Comparison of ENCODE assay signal across 8 cellular contexts in the genomic region with DNA sequence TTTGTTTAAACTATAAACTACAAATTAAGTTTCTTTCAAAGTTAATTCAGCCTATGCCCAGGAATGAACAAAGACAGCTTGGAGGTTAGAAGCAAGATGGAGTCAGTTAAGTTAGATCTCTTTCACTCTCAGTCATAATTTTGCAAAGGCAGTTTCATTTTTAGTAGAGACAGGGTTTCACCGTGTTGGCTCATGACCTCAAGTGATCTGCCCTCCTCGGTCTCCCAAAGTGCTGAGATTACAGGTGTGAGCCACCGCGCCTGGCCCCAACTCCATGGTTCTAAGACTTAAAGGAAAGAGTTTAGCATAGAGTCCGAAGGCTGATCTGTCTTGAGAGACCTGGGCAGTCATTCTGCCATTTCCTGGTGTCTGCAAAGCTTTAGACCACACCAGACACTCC. TPM values are rescaled to one million over a fixed set of nuclear protein-coding genes. Genes with fewer than 3 reads are reported as not detected.
DNase-seq lines count a peak whose midpoint lies in the region; ATAC-seq, FAIRE-seq and TF ChIP-seq lines count a peak whose summit lies in the region.
"Not testable (repeated sequence)": the region's sequence is repeated elsewhere in the genome, so short reads cannot be mapped to it uniquely, and the experiment has no call there.

No MANE protein-coding gene starts in this region.

- BruUV-seq in K562 (replicated peaks; lab: Mats Ljungman, UMichigan): not testable (repeated sequence)

- 0 out of 3 replicates have a peak overlapping the region, but pooled peaks have one; percentile 15 for H3K27ac ChIP-seq in K562 (ENCODE audit: extremely low read depth, low read depth, low read length)

- not testable (repeated sequence) for TF ChIP-seq POLR2A in K562 (conservative IDR thresholded peaks at IDR 0.05)

- H2AFZ ChIP-seq in K562 (ENCODE audit: low read depth, low read length): peak overlapping the region; percentile 55; the same call in 1 of the 2 replicates

- peaks cover 7 to 13% of the 10 kb centered on the region in 2 experiments; a peak in 3 of 5 replicates for H3K4me1 ChIP-seq in K562 (replicated peaks in 1 of 2; ENCODE audit: control insufficient read depth in 2 of 2, insufficient read depth in 2 of 2, low read length in 2 of 2)

- not testable (repeated sequence) for H3K4me3 Mint-ChIP-seq in activated CD8-positive, alpha-beta T cell treated with anti-CD3 and anti-CD28 coated beads, Interleukin-2, amount 10 ng/mL, durations not matched to agents 7 days and 5 days; activated T-helper 2 cell treated with anti-CD3 and anti-CD28 coated beads, Interferon-gamma antibody, Interleukin-2, Interleukin-4, amounts not matched to agents 10 μg/mL and 5 μg/mL and 100 μg/mL, durations not matched to agents 14 hours and 24 hours and 36 hours (ENCODE audit: low read depth)
- H3K4me3 Mint-ChIP-seq in stimulated activated naive CD8-positive, alpha-beta T cell treated with anti-CD3 and anti-CD28 coated beads, Interleukin-15, amount 100 ng/mL, for 72 hours: peak overlapping the region in 1 of 2 donors; percentile 9

- not testable (repeated sequence) for H4K20me1 ChIP-seq in K562 (replicated peaks; ENCODE audit: control insufficient read depth, insufficient read depth, low read length)

- WGBS in K562 (ENCODE audit: insufficient coverage, low coverage, missing lambda C conversion rate): 62% methylated on average over 4 of the region's 5 CpGs

- intact Hi-C loops in activated T-helper 2 cell treated with anti-CD3 and anti-CD28 coated beads, Interferon-gamma antibody, Interleukin-2, Interleukin-4, amounts not matched to agents 10 μg/mL and 5 μg/mL and 100 μg/mL, durations not matched to agents 14 hours and 24 hours and 36 hours (cut with micrococcal nuclease): loop anchor here (5.0 kb wide), 4 partner anchors 33 to 472 kb away; a partner anchor contains a TSS
- intact Hi-C loops in K562 (cut with micrococcal nuclease): not testable (repeated sequence)

- POLR2A ChIA-PET in activated CD8-positive, alpha-beta T cell treated with anti-CD3 and anti-CD28 coated beads, Interleukin-2, amount 10 ng/mL, durations not matched to agents 7 days and 5 days (lab: Charles Lee): interaction anchor here (1.1 kb wide), 1 partner anchor 14 kb away, joined by 4 read pairs; no protein-coding TSS in a partner anchor
- POLR2A ChIA-PET in K562 (lab: Yijun Ruan, JAX): interaction anchor here (0.6 to 2.2 kb wide), 2 partner anchors 106 to 1381 kb away, joined by 3 to 4 read pairs; a partner anchor contains a TSS

- peaks cover 35% of the 10 kb centered on the region for H3K4me1 Mint-ChIP-seq in activated CD8-positive, alpha-beta T cell treated with anti-CD3 and anti-CD28 coated beads, Interleukin-2, amount 10 ng/mL, durations not matched to agents 7 days and 5 days (ENCODE audit: low read depth)
- peaks cover 53% of the 10 kb centered on the region for H3K4me1 Mint-ChIP-seq in activated T-helper 2 cell treated with anti-CD3 and anti-CD28 coated beads, Interferon-gamma antibody, Interleukin-2, Interleukin-4, amounts not matched to agents 10 μg/mL and 5 μg/mL and 100 μg/mL, durations not matched to agents 14 hours and 24 hours and 36 hours (ENCODE audit: low read depth)
- H3K4me1 Mint-ChIP-seq in stimulated activated naive CD8-positive, alpha-beta T cell treated with anti-CD3 and anti-CD28 coated beads, Interleukin-15, amount 100 ng/mL, for 72 hours: peaks cover 58% of the 10 kb centered on the region

- not testable (repeated sequence) for H3K9me3 Mint-ChIP-seq in activated CD8-positive, alpha-beta T cell treated with anti-CD3 and anti-CD28 coated beads, Interleukin-2, amount 10 ng/mL, durations not matched to agents 7 days and 5 days (ENCODE audit: insufficient read depth); activated T-helper 2 cell treated with anti-CD3 and anti-CD28 coated beads, Interferon-gamma antibody, Interleukin-2, Interleukin-4, amounts not matched to agents 10 μg/mL and 5 μg/mL and 100 μg/mL, durations not matched to agents 14 hours and 24 hours and 36 hours; stimulated activated naive CD8-positive, alpha-beta T cell treated with anti-CD3 and anti-CD28 coated beads, Interleukin-15, amount 100 ng/mL, for 72 hours

- ATAC-seq in GM18502 (IDR thresholded peaks at IDR 0.05; ENCODE audit: poor library complexity, unreplicated experiment) (peak; percentile 50), HG02870 (IDR thresholded peaks at IDR 0.05; ENCODE audit: unreplicated experiment) (peak; percentile 62)
- ATAC-seq in activated CD4-positive, CD25-positive, alpha-beta regulatory T cell treated with anti-CD3 and anti-CD28 coated beads, Interleukin-2, amount 50 U/mL, for 24 hours: peak; percentile 76 to 77
- peak; percentile 40 for ATAC-seq in activated CD8-positive, alpha-beta T cell treated with anti-CD3 and anti-CD28 coated beads, Interleukin-2, amount 10 ng/mL, durations not matched to agents 7 days and 5 days
- ATAC-seq in K562: not testable (repeated sequence)
- ATAC-seq in stimulated activated naive CD8-positive, alpha-beta T cell treated with anti-CD3 and anti-CD28 coated beads, Interleukin-15, amount 100 ng/mL, for 72 hours: peak; percentile 82

- H3K79me2 ChIP-seq in K562 (ENCODE audit: control insufficient read depth, insufficient read depth, low read length): not testable (repeated sequence)

- not testable (repeated sequence) for H3K36me3 Mint-ChIP-seq in activated CD8-positive, alpha-beta T cell treated with anti-CD3 and anti-CD28 coated beads, Interleukin-2, amount 10 ng/mL, durations not matched to agents 7 days and 5 days (ENCODE audit: low read depth); activated T-helper 2 cell treated with anti-CD3 and anti-CD28 coated beads, Interferon-gamma antibody, Interleukin-2, Interleukin-4, amounts not matched to agents 10 μg/mL and 5 μg/mL and 100 μg/mL, durations not matched to agents 14 hours and 24 hours and 36 hours (ENCODE audit: low read depth)

- not testable (repeated sequence) for H3K9me3 ChIP-seq in K562 (replicated peaks; ENCODE audit: control insufficient read depth, insufficient read depth, low read depth, low read length)

- H3K27ac Mint-ChIP-seq in activated CD8-positive, alpha-beta T cell treated with anti-CD3 and anti-CD28 coated beads, Interleukin-2, amount 10 ng/mL, durations not matched to agents 7 days and 5 days: peak overlapping the region; percentile 70
- peak overlapping the region; percentile 86 for H3K27ac Mint-ChIP-seq in activated T-helper 2 cell treated with anti-CD3 and anti-CD28 coated beads, Interferon-gamma antibody, Interleukin-2, Interleukin-4, amounts not matched to agents 10 μg/mL and 5 μg/mL and 100 μg/mL, durations not matched to agents 14 hours and 24 hours and 36 hours
- peak overlapping the region; percentile 86 to 91 for H3K27ac Mint-ChIP-seq in stimulated activated naive CD8-positive, alpha-beta T cell treated with anti-CD3 and anti-CD28 coated beads, Interleukin-15, amount 100 ng/mL, for 72 hours

- H3K4me2 ChIP-seq in K562 (ENCODE audit: insufficient read depth, low read length): peak overlapping the region; percentile 25; the same call in 1 of the 2 replicates

- not testable (repeated sequence) for H3K36me3 ChIP-seq in K562 (ENCODE audit: control insufficient read depth, insufficient read depth, low read length)

- H3K9me1 ChIP-seq in K562 (ENCODE audit: control insufficient read depth, insufficient read depth, low read length): not testable (repeated sequence)

- H3K9ac ChIP-seq in K562 (ENCODE audit: insufficient read depth in 1 of 2, low read depth in 2 of 2, low read length in 2 of 2): not testable (repeated sequence)

- H3K4me3 ChIP-seq in K562: not testable (repeated sequence)

- TF ChIP-seq EP300 in K562 (IDR thresholded peaks at IDR 0.05; ENCODE audit: low read length): not testable (repeated sequence)

- not testable (repeated sequence) for H3K27me3 Mint-ChIP-seq in activated CD8-positive, alpha-beta T cell treated with anti-CD3 and anti-CD28 coated beads, Interleukin-2, amount 10 ng/mL, durations not matched to agents 7 days and 5 days (ENCODE audit: low read depth); activated T-helper 2 cell treated with anti-CD3 and anti-CD28 coated beads, Interferon-gamma antibody, Interleukin-2, Interleukin-4, amounts not matched to agents 10 μg/mL and 5 μg/mL and 100 μg/mL, durations not matched to agents 14 hours and 24 hours and 36 hours (ENCODE audit: low read depth); stimulated activated naive CD8-positive, alpha-beta T cell treated with anti-CD3 and anti-CD28 coated beads, Interleukin-15, amount 100 ng/mL, for 72 hours

- not testable (repeated sequence) for FAIRE-seq in K562 (lab: Jason Lieb, UNC)

- TF ChIP-seq CTCF in K562 (IDR thresholded peaks at IDR 0.05 in 2 of 3, conservative IDR thresholded peaks at IDR 0.05 in 1 of 3; ENCODE audit: insufficient read depth in 2 of 3, low read depth in 1 of 3, low read length in 3 of 3): not testable (repeated sequence)

- not testable (repeated sequence) for H3K27me3 ChIP-seq in K562 (ENCODE audit: control insufficient read depth in 2 of 2, insufficient read depth in 2 of 2, low read length in 2 of 2)

- in situ Hi-C loops in K562 (cut with MboI): not testable (repeated sequence)

- peak; percentile 26 for DNase-seq in activated CD8-positive, alpha-beta T cell treated with anti-CD3 and anti-CD28 coated beads, Interleukin-2, amount 10 ng/mL, durations not matched to agents 7 days and 5 days
- DNase-seq in activated T-helper 2 cell treated with anti-CD3 and anti-CD28 coated beads, Interferon-gamma antibody, Interleukin-2, Interleukin-4, amounts not matched to agents 10 μg/mL and 5 μg/mL and 100 μg/mL, durations not matched to agents 14 hours and 24 hours and 36 hours (ENCODE audit: low spot score): peak; percentile 29
- DNase-seq in K562 (ENCODE audit: extremely low read depth in 1 of 4, low spot score in 3 of 4): not testable (repeated sequence)
- DNase-seq in stimulated activated CD4-positive, alpha-beta T cell treated with anti-CD3 and anti-CD28 coated beads, Interleukin-2, amount 100 ng/mL, for 48 hours: peak; percentile 31 to 41
- peak in 1 of 2 donors; percentile 69 for DNase-seq in stimulated activated naive CD8-positive, alpha-beta T cell treated with anti-CD3 and anti-CD28 coated beads, Interleukin-15, amount 100 ng/mL, for 72 hours

- not testable (repeated sequence) for TF ChIP-seq RAD21 in K562 (CRISPR knock-in tag; conservative IDR thresholded peaks at IDR 0.05 in 1 of 2, IDR thresholded peaks at IDR 0.05 in 1 of 2)

- CTCF ChIA-PET in activated CD8-positive, alpha-beta T cell treated with anti-CD3 and anti-CD28 coated beads, Interleukin-2, amount 10 ng/mL, durations not matched to agents 7 days and 5 days (lab: Charles Lee): interaction anchor here (1.7 to 8.8 kb wide), 3 partner anchors 14 to 106 kb away, joined by 5 to 65 read pairs (median 16); a partner anchor contains a TSS
- CTCF ChIA-PET in K562 (lab: Yijun Ruan, JAX; ENCODE audit: low intra/inter-chr PET ratio): not testable (repeated sequence)

RNA-seq across cellular contexts. Expression of a gene that starts 45.8 kb away (rescaled TPM):
- under 1 TPM; 0.42 to 0.55 TPM for total RNA-seq in activated CD8-positive, alpha-beta T cell treated with anti-CD3 and anti-CD28 coated beads, Interleukin-2, amount 10 ng/mL, durations not matched to agents 7 days and 5 days
- total RNA-seq in activated T-helper 2 cell treated with anti-CD3 and anti-CD28 coated beads, Interferon-gamma antibody, Interleukin-2, Interleukin-4, amounts not matched to agents 10 μg/mL and 5 μg/mL and 100 μg/mL, durations not matched to agents 14 hours and 24 hours and 36 hours: 2.1 and 2.4 TPM in 2 replicates
- 38.2 and 49.5 TPM in 2 replicates for total RNA-seq in K562 (2011; cell fraction: chromatin; rRNA removed; ENCODE audit: low replicate concordance)
- total RNA-seq in K562 (2011; cell fraction: nucleolus; rRNA removed): 22.2 and 25.8 TPM in 2 replicates
- 24.9 and 29.2 TPM in 2 replicates for total RNA-seq in K562 (2011; cell fraction: nucleoplasm; rRNA removed)
- total RNA-seq in K562 (2014; rRNA removed): 24.1 and 27.4 TPM in 2 replicates
- 9.8 and 11.4 TPM in 2 replicates for total RNA-seq in K562 (2014; rRNA removed; fragmentation: Illumina TruSeq; extraction: Trizol)
- 13.5 and 14.5 TPM in 2 replicates for total RNA-seq in K562 (2015; rRNA removed; fragmentation: Illumina TruSeq; extraction: Trizol)
- 28.8 and 31.3 TPM in 2 replicates for total RNA-seq in K562 (2021)
- polyA plus RNA-seq in K562 (2011; rRNA removed): 18.5 and 29.5 TPM in 2 replicates
- 15.5 and 43.5 TPM in 2 replicates for polyA plus RNA-seq in K562 (2011; cell fraction: cytosol; rRNA removed)
- 18.5 and 38.5 TPM in 2 replicates for polyA plus RNA-seq in K562 (2011; cell fraction: nucleus; rRNA removed)
- 11.3 and 15.6 TPM in 2 replicates for polyA plus RNA-seq in K562 (2012)
- polyA plus RNA-seq in K562 (2014; fragmentation: Illumina TruSeq; extraction: Trizol): 23.3 and 26.0 TPM in 2 replicates
- under 1 TPM; 0.52 to 0.55 TPM for polyA plus RNA-seq in K562 (2014; fragmentation: Nextera tagmentation; extraction: Ambion mirVana)
- polyA plus RNA-seq in K562 (2014; rRNA removed): 21.6 and 23.4 TPM in 2 replicates
- 16.4 and 28.3 TPM in 2 replicates for polyA minus RNA-seq in K562 (2011; rRNA and poly(A)+ RNA removed)
- 9.6 and 23.8 TPM in 2 replicates for polyA minus RNA-seq in K562 (2011; cell fraction: cytosol; rRNA and poly(A)+ RNA removed)
- polyA minus RNA-seq in K562 (2011; cell fraction: nucleus; rRNA and poly(A)+ RNA removed): 14.6 and 17.6 TPM in 2 replicates
